Comparison of ENCODE assay signal across 8 cellular contexts in the genomic region with DNA sequence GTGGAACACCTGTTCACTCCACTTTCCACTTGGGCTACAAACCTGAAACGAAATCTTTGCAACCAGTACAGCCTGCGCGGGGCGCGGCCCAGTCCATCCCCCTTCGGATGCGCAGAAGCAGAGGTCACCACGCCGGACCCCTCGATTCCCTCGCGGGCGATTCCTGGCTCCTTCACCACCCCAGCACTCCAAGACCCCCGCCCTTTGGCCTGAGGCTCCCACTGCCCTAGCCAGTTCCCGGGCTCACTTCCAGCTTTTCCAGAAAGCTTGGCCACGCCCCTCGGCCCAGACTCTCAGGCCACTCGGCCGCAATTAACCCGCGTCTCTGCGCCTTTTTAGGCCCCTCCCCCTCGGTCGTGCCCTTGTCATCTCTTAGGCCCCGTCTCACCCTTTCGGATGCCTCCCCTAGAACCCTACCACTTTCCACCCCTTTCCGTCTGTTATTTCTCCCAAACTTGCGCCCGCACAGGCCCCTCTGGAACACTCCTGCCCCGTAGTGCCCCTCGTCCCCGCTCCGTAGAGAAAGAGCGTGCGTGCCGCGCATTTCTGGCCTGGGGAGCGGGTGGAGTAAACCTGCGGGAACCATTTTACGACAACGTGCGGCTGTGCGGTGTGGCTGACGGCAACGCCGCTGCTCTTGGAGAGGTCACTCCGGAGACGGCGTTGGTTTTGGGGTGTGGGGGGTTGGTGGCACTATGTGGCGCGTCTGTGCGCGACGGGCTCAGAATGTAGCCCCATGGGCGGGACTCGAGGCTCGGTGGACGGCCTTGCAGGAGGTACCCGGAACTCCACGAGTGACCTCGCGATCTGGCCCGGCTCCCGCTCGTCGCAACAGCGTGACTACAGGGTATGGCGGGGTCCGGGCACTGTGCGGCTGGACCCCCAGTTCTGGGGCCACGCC. TPM values are rescaled to one million over a fixed set of nuclear protein-coding genes. Genes with fewer than 3 reads are reported as not detected.
A peak's percentile ranks its signal among the peaks of the same experiment; 100 is the strongest.
DNase-seq lines count a peak whose midpoint lies in the region; ATAC-seq, FAIRE-seq and TF ChIP-seq lines count a peak whose summit lies in the region.

A gene (plus strand): TSS at position 631 of the 901 bp plus-strand sequence. CDS start 65 bp downstream, at position 696.

- no peak for DNase-seq in BJ (ENCODE audit: low read depth)
- DNase-seq in GM19239 (ENCODE audit: insufficient read length, low spot score): peak; percentile 85
- peak; percentile 98 to 100 for DNase-seq in NCI-H526 (lab: John Stamatoyannopoulos, UW)
- DNase-seq in activated CD4-positive, alpha-beta T cell treated with anti-CD3 and anti-CD28 coated beads for 48 hours: peak; percentile 91
- DNase-seq in dedifferentiated amniotic fluid mesenchymal stem cell (ENCODE audit: extremely low spot score): peak; percentile 56
- peak; percentile 91 for DNase-seq in left lobe of liver (ENCODE audit: low spot score)
- DNase-seq in stimulated activated CD4-positive, alpha-beta T cell treated with anti-CD3 and anti-CD28 coated beads, Interleukin-2, amount 100 ng/mL, for 48 hours: peak; percentile 74 to 79

- no peaks in the 10 kb centered on the region for H3K36me3 ChIP-seq in BJ (ENCODE audit: control insufficient read depth, insufficient read depth, low read length)

- CTCF ChIA-PET in BJ (lab: Yijun Ruan, JAX): no interaction called here

- ATAC-seq in HG03442 (IDR thresholded peaks at IDR 0.05; ENCODE audit: unreplicated experiment): peak; percentile 72
- ATAC-seq in left lobe of liver: peak; percentile 92

- no peak for TF ChIP-seq CTCF in BJ (IDR thresholded peaks at IDR 0.05; ENCODE audit: insufficient read depth, low read depth, low read length)

- H3K4me3 ChIP-seq in BJ (ENCODE audit: low read depth, low read length): peak within 1 kb of the TSS; percentile 80

- FAIRE-seq in GM19239 (lab: Jason Lieb, UNC): no peak

- POLR2A ChIA-PET in BJ (lab: Charles Lee): no interaction called here

- no peaks in the 10 kb centered on the region for H3K27me3 ChIP-seq in BJ (ENCODE audit: control insufficient read depth, insufficient read depth, low read length)

RNA-seq across cellular contexts. Expression of the gene that starts here (rescaled TPM):
- polyA plus RNA-seq in BJ (2011; rRNA removed): 19.8 and 24.3 TPM in 2 replicates
- 13.3 and 15.7 TPM in 2 replicates for polyA minus RNA-seq in BJ (2011; rRNA and poly(A)+ RNA removed)
- total RNA-seq in left lobe of liver: 9.3 TPM
